ENCODE assay signal across 21 cellular contexts in genomic region chr2:169761251-169761969, GRCh38. TPM values are rescaled to one million over a fixed set of nuclear protein-coding genes. Genes with fewer than 3 reads are reported as not detected.
DNase-seq lines count a peak whose midpoint lies in the region; ATAC-seq, FAIRE-seq and TF ChIP-seq lines count a peak whose summit lies in the region.
"Had no signal": no experiment of that assay in that cellular context is flagged by ENCODE, and none has a peak within 500 bp of the region (broad histone marks: within the 10 kb centered on the region; RNA-seq: fewer than 3 reads in every experiment).

No MANE protein-coding gene starts in this region.

- H3K4me3 Mint-ChIP-seq in stimulated activated memory B cell treated with anti-CD40 and anti-IgM and Interleukin-4, amounts not matched to agents 10 μg/mL and 1 μg/mL and 100 μg/mL, for 72 hours, result no peak overlapping the region
- H3K4me3 Mint-ChIP-seq: naive B cell had no signal

- DNase-seq in GM18507 (ENCODE audit: extremely low spot score, insufficient read length, low read depth) (no peak), glomerular visceral epithelial cell (ENCODE audit: extremely low spot score) (peak; percentile 25), pancreas (no peak), uterus (no peak), brain microvascular endothelial cell (no peak)
- DNase-seq: activated CD8-positive, alpha-beta memory T cell treated with anti-CD3 and anti-CD28 coated beads for 24 hours; dorsolateral prefrontal cortex; naive B cell; NCI-H1092 treated with DMSO at 0.1 percent for 48 hours; PC-9; posterior cingulate gyrus; SJCRH30; stimulated activated CD4-positive, alpha-beta T cell treated with anti-CD3 and anti-CD28 coated beads, Interleukin-4, amount 100 ng/mL, for 24 hours; T-helper 9 cell had no signal

- no peak for TF ChIP-seq CTCF in pancreas (IDR thresholded peaks at IDR 0.05)
- no peak for TF ChIP-seq CTCF in uterus (IDR thresholded peaks at IDR 0.05)
- no peak for TF ChIP-seq CTCF in brain microvascular endothelial cell (IDR thresholded peaks at IDR 0.05; ENCODE audit: low read depth, low read length, missing control alignments)

- H3K4me1 Mint-ChIP-seq in stimulated activated memory B cell treated with anti-CD40 and anti-IgM and Interleukin-4, amounts not matched to agents 10 μg/mL and 1 μg/mL and 100 μg/mL, for 72 hours, result no peaks in the 10 kb centered on the region
- H3K4me1 Mint-ChIP-seq: naive B cell had no signal

- in situ Hi-C loops in brain microvascular endothelial cell (cut with HindIII; ENCODE audit: low pct_ligation_motif_present, low sequenced_read_pairs), result no loop called here

- no peaks in the 10 kb centered on the region for H3K36me3 Mint-ChIP-seq in stimulated activated memory B cell treated with anti-CD40 and anti-IgM and Interleukin-4, amounts not matched to agents 10 μg/mL and 1 μg/mL and 100 μg/mL, for 72 hours

- H3K9me3 ChIP-seq in pancreas (no peaks in the 10 kb centered on the region), uterus (no peaks in the 10 kb centered on the region)
- H3K9me3 ChIP-seq: SJCRH30 had no signal

- H3K4me1 ChIP-seq in pancreas, result peaks cover 0 to 6% (median 0%) of the 10 kb centered on the region in 3 donors
- no peaks in the 10 kb centered on the region for H3K4me1 ChIP-seq in uterus

- intact Hi-C loops in pancreas (cut with DNase I), result no loop called here
- intact Hi-C loops in uterus (cut with DNase I; ENCODE audit: low total_unique reads), result no loop called here

- H3K27me3 Mint-ChIP-seq in stimulated activated memory B cell treated with anti-CD40 and anti-IgM and Interleukin-4, amounts not matched to agents 10 μg/mL and 1 μg/mL and 100 μg/mL, for 72 hours, result peaks cover 28% of the 10 kb centered on the region

- ATAC-seq in GM21423 (IDR thresholded peaks at IDR 0.05; ENCODE audit: unreplicated experiment), result peak; percentile 85
- ATAC-seq in pancreas, result peak in 3 of 4 donors; percentile 79 to 89 (median 79)
- no peak for ATAC-seq in stimulated activated memory B cell treated with anti-CD40 and anti-IgM and Interleukin-4, amounts not matched to agents 10 μg/mL and 1 μg/mL and 100 μg/mL, for 72 hours
- ATAC-seq: esophagus mucosa had no signal

- peak overlapping the region in 1 of 4 donors; percentile 17 for H3K27ac ChIP-seq in pancreas
- H3K27ac ChIP-seq in uterus, result no peak overlapping the region
- no peak overlapping the region for H3K27ac ChIP-seq in brain microvascular endothelial cell
- H3K27ac ChIP-seq: dorsolateral prefrontal cortex, PC-9, SJCRH30 had no signal

- WGBS in pancreas, 2 donors, result 57 to 60% methylated on average over 9 of the region's 9 CpGs

- no peaks in the 10 kb centered on the region for H3K9me3 Mint-ChIP-seq in stimulated activated memory B cell treated with anti-CD40 and anti-IgM and Interleukin-4, amounts not matched to agents 10 μg/mL and 1 μg/mL and 100 μg/mL, for 72 hours
- H3K9me3 Mint-ChIP-seq: naive B cell had no signal

- H3K36me3 ChIP-seq in pancreas, result no peaks in the 10 kb centered on the region
- H3K36me3 ChIP-seq in uterus, result no peaks in the 10 kb centered on the region
- no peaks in the 10 kb centered on the region for H3K36me3 ChIP-seq in brain microvascular endothelial cell (replicated peaks)
- H3K36me3 ChIP-seq: SJCRH30 had no signal

- H3K27ac Mint-ChIP-seq in stimulated activated memory B cell treated with anti-CD40 and anti-IgM and Interleukin-4, amounts not matched to agents 10 μg/mL and 1 μg/mL and 100 μg/mL, for 72 hours, result no peak overlapping the region
- H3K27ac Mint-ChIP-seq: naive B cell had no signal

- TF ChIP-seq POLR2A in uterus (IDR thresholded peaks at IDR 0.05), result no peak

- no peak overlapping the region for H3K4me3 ChIP-seq in pancreas
- H3K4me3 ChIP-seq in uterus, result no peak overlapping the region
- no peak overlapping the region for H3K4me3 ChIP-seq in brain microvascular endothelial cell (ENCODE audit: low read depth, low read length)
- H3K4me3 ChIP-seq: dorsolateral prefrontal cortex, PC-9, SJCRH30, smooth muscle cell had no signal

- FAIRE-seq in GM18507 (lab: Jason Lieb, UNC), result peak; percentile 71
- no peak for FAIRE-seq in pancreas (lab: Jason Lieb, UNC)
- FAIRE-seq: G401.6, GM12891, H54 had no signal

- H3K27me3 ChIP-seq in pancreas (no peaks in the 10 kb centered on the region), uterus (no peaks in the 10 kb centered on the region), brain microvascular endothelial cell (replicated peaks) (no peaks in the 10 kb centered on the region)
- H3K27me3 ChIP-seq: dorsolateral prefrontal cortex, SJCRH30 had no signal

RNA-seq across cellular contexts. Expression of gene KLHL23, which starts 27.8 kb away (rescaled TPM):
- 1 to 10 TPM; 2.2 to 6.9 (median 3.1) TPM for total RNA-seq in pancreas
- polyA plus RNA-seq in pancreas, result 1 to 10 TPM; 1.7 to 3.4 TPM
- total RNA-seq in uterus, result 10 to 100 TPM; 15.3 to 55.1 (median 47.3) TPM

RNA-seq across cellular contexts. Expression of gene SSB, which starts 37.3 kb away (rescaled TPM):
- 10 to 100 TPM; 14.1 to 36.7 (median 25.0) TPM for total RNA-seq in pancreas
- polyA plus RNA-seq in pancreas, result 10 to 100 TPM; 24.7 to 59.6 TPM
- total RNA-seq in uterus, result 10 to 100 TPM; 23.8 to 93.0 (median 51.1) TPM
